8 cellular contexts compared by ENCODE assay signal in the genomic region with DNA sequence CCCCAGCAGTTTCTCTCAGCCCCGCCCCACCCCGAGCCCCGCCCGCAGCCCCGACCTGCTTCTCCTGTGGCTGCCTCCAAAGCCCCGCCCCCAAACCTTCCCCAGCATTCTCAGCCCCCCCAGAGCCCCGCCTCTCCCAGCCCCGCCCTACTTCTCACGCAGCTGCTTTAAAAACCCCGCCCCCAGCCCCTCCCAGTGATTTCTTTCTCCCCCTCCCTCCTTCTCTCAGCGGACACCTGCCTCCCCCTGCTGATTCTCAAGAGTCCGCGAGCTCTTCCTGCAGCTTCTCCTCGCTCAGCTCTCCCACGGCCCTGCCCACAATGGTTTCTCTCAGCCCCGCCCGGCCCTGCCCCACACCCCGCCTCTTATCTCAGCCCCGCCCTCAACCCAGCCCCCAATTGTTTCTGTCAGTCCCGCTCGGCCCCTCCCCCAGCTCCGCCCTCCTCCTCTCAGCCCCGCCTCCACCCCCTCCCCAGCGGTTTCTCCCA. TPM values are rescaled to one million over a fixed set of nuclear protein-coding genes. Genes with fewer than 3 reads are reported as not detected.
A peak's percentile ranks its signal among the peaks of the same experiment; 100 is the strongest.
DNase-seq lines count a peak whose midpoint lies in the region; ATAC-seq and TF ChIP-seq lines count a peak whose summit lies in the region.

No MANE protein-coding gene starts in this region.

- peak overlapping the region; percentile 79 for H2AFZ ChIP-seq in Loucy (ENCODE audit: low read length)

- no peaks in the 10 kb centered on the region for H3K36me3 ChIP-seq in Loucy (ENCODE audit: insufficient read depth, low read length)

- intact Hi-C loops in activated naive CD4-positive, alpha-beta T cell treated with anti-CD3 and anti-CD28 coated beads for 36 hours (cut with micrococcal nuclease) = loop anchor here (1.0 to 10.0 kb wide), 6 partner anchors 35 to 1629 kb away; partner anchors contain the start of genes FMR1, IDS, MAMLD1 and MTM1

- peak overlapping the region; percentile 83 for H3K4me3 ChIP-seq in Loucy (ENCODE audit: low read length, poor library complexity, severe bottlenecking)

- H3K9me3 ChIP-seq in Loucy (ENCODE audit: insufficient read depth, low read depth, low read length) = no peaks in the 10 kb centered on the region

- no peaks in the 10 kb centered on the region for H3K27me3 ChIP-seq in Loucy (ENCODE audit: insufficient read depth, low read length, poor library complexity, severe bottlenecking)

- no peaks in the 10 kb centered on the region for H3K9me3 Mint-ChIP-seq in activated naive CD4-positive, alpha-beta T cell treated with anti-CD3 and anti-CD28 coated beads for 36 hours

- CTCF ChIA-PET in activated naive CD4-positive, alpha-beta T cell treated with anti-CD3 and anti-CD28 coated beads for 36 hours (lab: Charles Lee) = interaction anchor here (1.1 kb wide), 1 partner anchor 30 kb away, joined by 3 read pairs; no protein-coding TSS in a partner anchor

- no peaks in the 10 kb centered on the region for H3K27me3 Mint-ChIP-seq in activated naive CD4-positive, alpha-beta T cell treated with anti-CD3 and anti-CD28 coated beads for 36 hours (ENCODE audit: low read depth)

- H3K27ac Mint-ChIP-seq in activated naive CD4-positive, alpha-beta T cell treated with anti-CD3 and anti-CD28 coated beads for 36 hours = peak overlapping the region; percentile 99

- in situ Hi-C loops in SK-MEL-5 (cut with HindIII; ENCODE audit: low pct_unique_long_range_greater_than_20kb, low sequenced_read_pairs) = no loop called here

- peak overlapping the region; percentile 85 for H3K4me2 ChIP-seq in Loucy (ENCODE audit: low read depth, low read length, poor library complexity, severe bottlenecking)

- peak overlapping the region; percentile 88 for H3K27ac ChIP-seq in substantia nigra (ENCODE audit: low read depth, low read length, poor library complexity, severe bottlenecking)

- H3K4me3 Mint-ChIP-seq in activated naive CD4-positive, alpha-beta T cell treated with anti-CD3 and anti-CD28 coated beads for 36 hours = peak overlapping the region; percentile 91

- no peaks in the 10 kb centered on the region for H3F3A ChIP-seq in Loucy (ENCODE audit: low read depth)

- peaks cover under 1% of the 10 kb centered on the region for H3K36me3 Mint-ChIP-seq in activated naive CD4-positive, alpha-beta T cell treated with anti-CD3 and anti-CD28 coated beads for 36 hours (ENCODE audit: low read depth)

- H3K79me2 ChIP-seq in Loucy (ENCODE audit: insufficient read depth, low read length) = peaks cover 5% of the 10 kb centered on the region; the same call in 1 of the 2 replicates

- DNase-seq in COLO668 (lab: John Stamatoyannopoulos, UW; ENCODE audit: unreplicated experiment) (peak; percentile 95), SK-MEL-5 (ENCODE audit: low read depth, low spot score) (peak; percentile 84), germinal center (ENCODE audit: low spot score) (peak; percentile 88), nucleus accumbens (lab: John Stamatoyannopoulos, UW) (peak in 55 of 56 donors; percentile 33 to 96 (median 88)), substantia nigra (lab: John Stamatoyannopoulos, UW) (peak; percentile 49 to 93 (median 85))
- peak; percentile 92 for DNase-seq in activated naive CD4-positive, alpha-beta T cell treated with anti-CD3 and anti-CD28 coated beads for 36 hours

- no peaks in the 10 kb centered on the region for H4K20me1 ChIP-seq in Loucy (ENCODE audit: insufficient read depth, low read length, poor library complexity, severe bottlenecking)

- no peaks in the 10 kb centered on the region for H3K4me1 ChIP-seq in Loucy (ENCODE audit: insufficient read depth, low read length, poor library complexity, severe bottlenecking)

- ATAC-seq in GM21737 (IDR thresholded peaks at IDR 0.05; ENCODE audit: unreplicated experiment) = peak; percentile 29

- H3K4me1 Mint-ChIP-seq in activated naive CD4-positive, alpha-beta T cell treated with anti-CD3 and anti-CD28 coated beads for 36 hours (ENCODE audit: low read depth) = peaks cover 2% of the 10 kb centered on the region

- H3K9me2 ChIP-seq in Loucy (replicated peaks; ENCODE audit: low read depth, low read length) = no peaks in the 10 kb centered on the region

- H3K9ac ChIP-seq in Loucy (ENCODE audit: low read depth, low read length, poor library complexity, severe bottlenecking) = peak overlapping the region; percentile 81

- TF ChIP-seq CTCF in Loucy (conservative IDR thresholded peaks at IDR 0.05; ENCODE audit: low read length) = no peak

RNA-seq across cellular contexts. Expression of gene EOLA1, which starts 0.6 kb away (rescaled TPM):
- total RNA-seq in SK-MEL-5 (2014; rRNA removed; shearing (Covaris generic)) = 19.4 and 20.9 TPM in 2 replicates
- 14.4 and 16.8 TPM in 2 replicates for polyA plus RNA-seq in SK-MEL-5 (2015; cell fraction: cytosol; rRNA removed)
- polyA plus RNA-seq in SK-MEL-5 (2015; cell fraction: nucleus; rRNA removed) = 12.5 and 27.7 TPM in 2 replicates
- total RNA-seq in activated naive CD4-positive, alpha-beta T cell treated with anti-CD3 and anti-CD28 coated beads for 36 hours = 10 to 100 TPM; 14.7 to 16.2 TPM

RNA-seq across cellular contexts. Expression of gene HSFX3, which starts 9.5 kb away (rescaled TPM):
- not detected in 2 replicates for total RNA-seq in SK-MEL-5 (2014; rRNA removed; shearing (Covaris generic))
- not detected in 2 replicates for polyA plus RNA-seq in SK-MEL-5 (2015; cell fraction: cytosol; rRNA removed)
- polyA plus RNA-seq in SK-MEL-5 (2015; cell fraction: nucleus; rRNA removed) = not detected in 2 replicates
- total RNA-seq in activated naive CD4-positive, alpha-beta T cell treated with anti-CD3 and anti-CD28 coated beads for 36 hours = not detected

RNA-seq across cellular contexts. Expression of gene IDS, which starts 35.1 kb away (rescaled TPM):
- total RNA-seq in SK-MEL-5 (2014; rRNA removed; shearing (Covaris generic)) = 31.6 and 36.8 TPM in 2 replicates
- 50.3 and 60.6 TPM in 2 replicates for polyA plus RNA-seq in SK-MEL-5 (2015; cell fraction: cytosol; rRNA removed)
- 79.7 and 86.3 TPM in 2 replicates for polyA plus RNA-seq in SK-MEL-5 (2015; cell fraction: nucleus; rRNA removed)
- total RNA-seq in activated naive CD4-positive, alpha-beta T cell treated with anti-CD3 and anti-CD28 coated beads for 36 hours = 10 to 100 TPM; 39.9 to 43.1 TPM

RNA-seq across cellular contexts. Expression of gene MAGEA9B, which starts 47.1 kb away (rescaled TPM):
- total RNA-seq in SK-MEL-5 (2014; rRNA removed; shearing (Covaris generic)) = 0.27 TPM in 1 of 2 replicates, not detected in the other
- 0.05 and 0.35 TPM in 2 replicates for polyA plus RNA-seq in SK-MEL-5 (2015; cell fraction: cytosol; rRNA removed)
- not detected in 2 replicates for polyA plus RNA-seq in SK-MEL-5 (2015; cell fraction: nucleus; rRNA removed)
- total RNA-seq in activated naive CD4-positive, alpha-beta T cell treated with anti-CD3 and anti-CD28 coated beads for 36 hours = not detected

RNA-seq across cellular contexts. Expression of gene HSFX2, which starts 54.9 kb away (rescaled TPM):
- not detected in 2 replicates for total RNA-seq in SK-MEL-5 (2014; rRNA removed; shearing (Covaris generic))
- polyA plus RNA-seq in SK-MEL-5 (2015; cell fraction: cytosol; rRNA removed) = not detected in 2 replicates
- not detected in 2 replicates for polyA plus RNA-seq in SK-MEL-5 (2015; cell fraction: nucleus; rRNA removed)
- not detected for total RNA-seq in activated naive CD4-positive, alpha-beta T cell treated with anti-CD3 and anti-CD28 coated beads for 36 hours

Comparison
In these comparisons a context has a peak if more than half of its experiments do, and no peak if none do; other contexts are left out.
1. Peak in every context shown above with its lines: DNase-seq, ATAC-seq, H3K4me3 ChIP-seq and H3K27ac ChIP-seq.